Comparison of ENCODE assay signal across 8 cellular contexts in genomic region chr19:11378319-11379189, GRCh38. TPM values are rescaled to one million over a fixed set of nuclear protein-coding genes. Genes with fewer than 3 reads are reported as not detected.
DNase-seq lines count a peak whose midpoint lies in the region; ATAC-seq, FAIRE-seq and TF ChIP-seq lines count a peak whose summit lies in the region.

No MANE protein-coding gene starts in this region.

- H4K20me1 ChIP-seq in endothelial cell of umbilical vein (replicated peaks; ENCODE audit: control insufficient read depth, extremely low read depth, insufficient read depth, low read length): no peaks in the 10 kb centered on the region

- peak overlapping the region; percentile 68 for H2BK15ac ChIP-seq in neuronal stem cell (ENCODE audit: low read length)

- H3K36me3 ChIP-seq in H7 (replicated peaks; ENCODE audit: control insufficient read depth, insufficient read depth, low read length) (peaks cover 2% of the 10 kb centered on the region), endothelial cell of umbilical vein (ENCODE audit: control insufficient read depth in 2 of 2, extremely low read depth in 1 of 2, insufficient read depth in 2 of 2, low read length in 2 of 2) (no peaks in the 10 kb centered on the region), neuronal stem cell (replicated peaks in 1 of 2; ENCODE audit: control insufficient read depth in 2 of 2, insufficient read depth in 2 of 2, low read length in 2 of 2) (peaks cover 0 to 15% of the 10 kb centered on the region in 2 donors)

- H3K4me3 ChIP-seq in H7 (ENCODE audit: insufficient read depth, low read depth, low read length): no peak overlapping the region
- no peak overlapping the region for H3K4me3 ChIP-seq in endothelial cell of umbilical vein (replicated peaks in 1 of 3; ENCODE audit: insufficient read depth in 1 of 3, low read depth in 1 of 3, low read length in 3 of 3)
- no peak overlapping the region for H3K4me3 ChIP-seq in neuronal stem cell (ENCODE audit: low read length in 2 of 2)

- peaks cover 49% of the 10 kb centered on the region for H3K4me1 ChIP-seq in endothelial cell of umbilical vein (ENCODE audit: control insufficient read depth, extremely low read depth, insufficient read depth, low read length)
- H3K4me1 ChIP-seq in neuronal stem cell (ENCODE audit: control insufficient read depth in 2 of 2, insufficient read depth in 1 of 2, low read depth in 1 of 2, low read length in 2 of 2): peaks cover 21 to 24% of the 10 kb centered on the region in 2 donors

- no peak overlapping the region for H2BK120ac ChIP-seq in neuronal stem cell (ENCODE audit: low read depth, low read length)

- no CpG with 5 or more reads among the region's 8 CpGs for WGBS in neuronal stem cell (ENCODE audit: extremely low coverage in 2 of 2, insufficient read length in 2 of 2, insufficient replicate concordance in 1 of 2), 2 donors

- H2BK12ac ChIP-seq in neuronal stem cell (ENCODE audit: low read length): no peak overlapping the region

- H4K91ac ChIP-seq in neuronal stem cell (ENCODE audit: low read depth, low read length, poor library complexity): no peak overlapping the region

- peak overlapping the region; percentile 78 for H2AK5ac ChIP-seq in neuronal stem cell (ENCODE audit: low read depth, low read length)

- peak overlapping the region; percentile 75 for H3K14ac ChIP-seq in neuronal stem cell (ENCODE audit: low read length)

- no TSS peak for BruUV-seq in endothelial cell of umbilical vein (replicated peaks; lab: Mats Ljungman, UMichigan)

- H3K27me3 Mint-ChIP-seq in CD14-positive monocyte (ENCODE audit: low read depth in 3 of 3): peaks cover 12 to 18% (median 16%) of the 10 kb centered on the region in 3 donors

- peak overlapping the region; percentile 38 to 87 (median 80) for H3K27ac Mint-ChIP-seq in CD14-positive monocyte

- no peak overlapping the region for H2BK5ac ChIP-seq in neuronal stem cell (ENCODE audit: low read length)

- H3K27ac ChIP-seq in endothelial cell of umbilical vein (ENCODE audit: insufficient read depth, low read depth, low read length) (peak overlapping the region; percentile 13), neuronal stem cell (replicated peaks; ENCODE audit: low read length) (no peak overlapping the region)

- H3K36me3 Mint-ChIP-seq in CD14-positive monocyte: peaks cover 7 to 15% of the 10 kb centered on the region in 2 donors

- no peak for ATAC-seq in HG03378 (IDR thresholded peaks at IDR 0.05; ENCODE audit: unreplicated experiment)

- no peak overlapping the region for H4K8ac ChIP-seq in neuronal stem cell (ENCODE audit: low read depth, low read length)

- H3K79me1 ChIP-seq in neuronal stem cell (ENCODE audit: low read depth, low read length): peaks cover 3% of the 10 kb centered on the region

- FAIRE-seq in endothelial cell of umbilical vein (lab: Jason Lieb, UNC): peak; percentile 89

- H3K27me3 ChIP-seq in H7 (ENCODE audit: control insufficient read depth, insufficient read depth, low read length) (peaks cover 9% of the 10 kb centered on the region; the same call in 1 of the 2 replicates), endothelial cell of umbilical vein (ENCODE audit: control insufficient read depth in 2 of 2, insufficient read depth in 2 of 2, low read length in 2 of 2) (no peaks in the 10 kb centered on the region), neuronal stem cell (ENCODE audit: control insufficient read depth in 3 of 3, insufficient read depth in 3 of 3, low read depth in 1 of 3, low read length in 3 of 3) (peaks cover 8 to 17% (median 8%) of the 10 kb centered on the region in 3 experiments)

- H3K9me1 ChIP-seq in endothelial cell of umbilical vein (replicated peaks; ENCODE audit: control insufficient read depth, extremely low read depth, insufficient read depth, low read length): no peaks in the 10 kb centered on the region

- DNase-seq in CD14-positive monocyte (ENCODE audit: low spot score): no peak
- DNase-seq in H7: peak; percentile 85
- DNase-seq in SK-N-DZ (ENCODE audit: low spot score): peak; percentile 53
- DNase-seq in endothelial cell of umbilical vein (ENCODE audit: low read depth, low spot score): peak; percentile 49
- peak; percentile 39 for DNase-seq in neuronal stem cell (ENCODE audit: low spot score)
- no peak for DNase-seq in pons (ENCODE audit: low spot score)
- DNase-seq in GDM1 (lab: John Stamatoyannopoulos, UW): no peak

- H3K4me3 Mint-ChIP-seq in CD14-positive monocyte: no peak overlapping the region

- TF ChIP-seq CTCF in CD14-positive monocyte (IDR thresholded peaks at IDR 0.05): peak; percentile 68
- TF ChIP-seq CTCF in endothelial cell of umbilical vein (IDR thresholded peaks at IDR 0.05; ENCODE audit: extremely low read depth in 1 of 2, insufficient read depth in 1 of 2, low read depth in 1 of 2, low read length in 2 of 2): peak; percentile 59 to 82

- peaks cover 46% of the 10 kb centered on the region for H3K4me1 Mint-ChIP-seq in CD14-positive monocyte

- TF ChIP-seq POLR2A in endothelial cell of umbilical vein (IDR thresholded peaks at IDR 0.05; ENCODE audit: low read depth, low read length): no peak

- dilution Hi-C loops in endothelial cell of umbilical vein (cut with MboI; ENCODE audit: extremely low pct_ligation_motif_present, low sequenced_read_pairs): no loop called here

- H3K23ac ChIP-seq in neuronal stem cell (ENCODE audit: low read depth, low read length, poor library complexity): peak overlapping the region; percentile 25

- H3K4me2 ChIP-seq in endothelial cell of umbilical vein (ENCODE audit: insufficient read depth, low read length): no peak overlapping the region
- H3K4me2 ChIP-seq in neuronal stem cell (ENCODE audit: insufficient read depth, low read length, poor library complexity, severe bottlenecking): no peak overlapping the region

- H3K9me3 Mint-ChIP-seq in CD14-positive monocyte: peaks cover 0 to 4% (median 0%) of the 10 kb centered on the region in 7 donors

- CTCF ChIA-PET in endothelial cell of umbilical vein (lab: Charles Lee): interaction anchor here (1.4 to 2.4 kb wide), 5 partner anchors 9 to 104 kb away, joined by 4 to 22 read pairs (median 5); partner anchors contain the start of genes ODAD3 and PRKCSH

- H2AFZ ChIP-seq in endothelial cell of umbilical vein (ENCODE audit: low read depth, low read length) (no peak overlapping the region), neuronal stem cell (ENCODE audit: low read length) (no peak overlapping the region)

- H3K9me3 ChIP-seq in endothelial cell of umbilical vein (replicated peaks; ENCODE audit: control insufficient read depth, insufficient read depth, low read length) (no peaks in the 10 kb centered on the region), neuronal stem cell (replicated peaks in 1 of 2; ENCODE audit: control insufficient read depth in 2 of 2, insufficient read depth in 1 of 2, low read depth in 1 of 2, low read length in 2 of 2) (peaks cover 0 to 1% of the 10 kb centered on the region in 2 donors)

- H3K4ac ChIP-seq in neuronal stem cell (ENCODE audit: low read length): no peak overlapping the region

- peaks cover 6% of the 10 kb centered on the region for H3K79me2 ChIP-seq in endothelial cell of umbilical vein (ENCODE audit: control insufficient read depth, insufficient read depth, low read length)

- H3K9ac ChIP-seq in endothelial cell of umbilical vein (replicated peaks; ENCODE audit: extremely low read depth, insufficient read depth, low read length) (no peak overlapping the region), neuronal stem cell (ENCODE audit: low read depth, low read length, poor library complexity) (no peak overlapping the region)

- POLR2A ChIA-PET in endothelial cell of umbilical vein (lab: Charles Lee): interaction anchor here (0.5 kb wide), 1 partner anchor 34 kb away, joined by 4 read pairs; no protein-coding TSS in a partner anchor

- H3K18ac ChIP-seq in neuronal stem cell (ENCODE audit: low read length): peak overlapping the region; percentile 27

- intact Hi-C loops in CD14-positive monocyte (cut with micrococcal nuclease): no loop called here
- intact Hi-C loops in endothelial cell of umbilical vein (cut with micrococcal nuclease): no loop called here

RNA-seq across cellular contexts. Expression of gene SWSAP1, which starts 4.1 kb away (rescaled TPM):
- polyA plus RNA-seq in CD14-positive monocyte: 10 to 100 TPM in 1 of 2 donors, 1 to 10 TPM in 1; 8.7 to 11.5 TPM
- total RNA-seq in H7 (2014; rRNA removed; shearing (Covaris generic)): 3.0 and 3.3 TPM in 2 replicates
- 0.68 and 3.3 TPM in 2 replicates for polyA plus RNA-seq in SK-N-DZ (2014; cell fraction: cytosol; rRNA removed)
- polyA plus RNA-seq in SK-N-DZ (2014; cell fraction: nucleus; rRNA removed): 1.1 and 1.5 TPM in 2 replicates
- 2.7 and 3.7 TPM in 2 replicates for total RNA-seq in endothelial cell of umbilical vein
- polyA plus RNA-seq in endothelial cell of umbilical vein: 4.4 and 4.8 TPM in 2 replicates
- polyA plus RNA-seq in endothelial cell of umbilical vein (2011; cell fraction: cytosol; rRNA removed): 2.2 and 3.3 TPM in 2 replicates
- 1.5 and 1.7 TPM in 2 replicates for polyA plus RNA-seq in endothelial cell of umbilical vein (2011; cell fraction: nucleus; rRNA removed)
- 2.3 and 2.8 TPM in 2 replicates for polyA plus RNA-seq in endothelial cell of umbilical vein (2012)
- polyA minus RNA-seq in endothelial cell of umbilical vein: 0.49 and 1.6 TPM in 2 replicates
- 0.92 TPM for polyA minus RNA-seq in endothelial cell of umbilical vein (2011; cell fraction: cytosol; rRNA and poly(A)+ RNA removed)
- 0.72 and 1.5 TPM in 2 replicates for polyA minus RNA-seq in endothelial cell of umbilical vein (2011; cell fraction: nucleus; rRNA and poly(A)+ RNA removed)
- polyA plus RNA-seq in neuronal stem cell (2013, experiment 1 of 2): 3.0 TPM
- polyA plus RNA-seq in neuronal stem cell (2013, experiment 2 of 2): 2.9 TPM

RNA-seq across cellular contexts. Expression of gene EPOR, which starts 5.6 kb away (rescaled TPM):
- polyA plus RNA-seq in CD14-positive monocyte: 1 to 10 TPM; 6.8 to 8.2 TPM
- 14.9 and 15.8 TPM in 2 replicates for total RNA-seq in H7 (2014; rRNA removed; shearing (Covaris generic))
- 7.1 and 11.3 TPM in 2 replicates for polyA plus RNA-seq in SK-N-DZ (2014; cell fraction: cytosol; rRNA removed)
- polyA plus RNA-seq in SK-N-DZ (2014; cell fraction: nucleus; rRNA removed): 8.9 and 9.2 TPM in 2 replicates
- 11.4 and 12.6 TPM in 2 replicates for total RNA-seq in endothelial cell of umbilical vein
- 17.3 and 23.5 TPM in 2 replicates for polyA plus RNA-seq in endothelial cell of umbilical vein
- polyA plus RNA-seq in endothelial cell of umbilical vein (2011; cell fraction: cytosol; rRNA removed): 9.6 and 12.8 TPM in 2 replicates
- polyA plus RNA-seq in endothelial cell of umbilical vein (2011; cell fraction: nucleus; rRNA removed): 12.7 and 14.8 TPM in 2 replicates
- 7.1 and 7.4 TPM in 2 replicates for polyA plus RNA-seq in endothelial cell of umbilical vein (2012)
- polyA minus RNA-seq in endothelial cell of umbilical vein: 8.6 and 9.9 TPM in 2 replicates
- 10.3 TPM for polyA minus RNA-seq in endothelial cell of umbilical vein (2011; cell fraction: cytosol; rRNA and poly(A)+ RNA removed)
- 2.7 and 4.0 TPM in 2 replicates for polyA minus RNA-seq in endothelial cell of umbilical vein (2011; cell fraction: nucleus; rRNA and poly(A)+ RNA removed)
- polyA plus RNA-seq in neuronal stem cell (2013, experiment 1 of 2): 3.7 TPM
- 3.4 TPM for polyA plus RNA-seq in neuronal stem cell (2013, experiment 2 of 2)

RNA-seq across cellular contexts. Expression of gene PLPPR2, which starts 23.3 kb away (rescaled TPM):
- polyA plus RNA-seq in CD14-positive monocyte (10 to 100 TPM; 35.0 to 45.5 TPM), endothelial cell of umbilical vein (28.7 and 34.5 TPM in 2 replicates)
- total RNA-seq in H7 (2014; rRNA removed; shearing (Covaris generic)): 5.7 and 7.0 TPM in 2 replicates
- 6.9 and 11.1 TPM in 2 replicates for polyA plus RNA-seq in SK-N-DZ (2014; cell fraction: cytosol; rRNA removed)
- polyA plus RNA-seq in SK-N-DZ (2014; cell fraction: nucleus; rRNA removed): 12.5 and 16.5 TPM in 2 replicates
- 22.8 and 23.7 TPM in 2 replicates for total RNA-seq in endothelial cell of umbilical vein
- polyA plus RNA-seq in endothelial cell of umbilical vein (2011; cell fraction: cytosol; rRNA removed): 14.0 and 19.1 TPM in 2 replicates
- 36.5 and 47.7 TPM in 2 replicates for polyA plus RNA-seq in endothelial cell of umbilical vein (2011; cell fraction: nucleus; rRNA removed)
- 24.8 and 32.4 TPM in 2 replicates for polyA plus RNA-seq in endothelial cell of umbilical vein (2012)
- polyA minus RNA-seq in endothelial cell of umbilical vein: 10.7 and 14.5 TPM in 2 replicates
- 6.2 TPM for polyA minus RNA-seq in endothelial cell of umbilical vein (2011; cell fraction: cytosol; rRNA and poly(A)+ RNA removed)
- polyA minus RNA-seq in endothelial cell of umbilical vein (2011; cell fraction: nucleus; rRNA and poly(A)+ RNA removed): 5.4 and 14.8 TPM in 2 replicates
- polyA plus RNA-seq in neuronal stem cell (2013, experiment 1 of 2): 7.4 TPM
- 8.0 TPM for polyA plus RNA-seq in neuronal stem cell (2013, experiment 2 of 2)

RNA-seq across cellular contexts. Expression of gene CCDC159, which starts 32.2 kb away (rescaled TPM):
- 10 to 100 TPM; 37.1 to 38.3 TPM for polyA plus RNA-seq in CD14-positive monocyte
- total RNA-seq in H7 (2014; rRNA removed; shearing (Covaris generic)): 2.7 and 5.5 TPM in 2 replicates
- polyA plus RNA-seq in SK-N-DZ (2014; cell fraction: cytosol; rRNA removed): 1.7 and 3.4 TPM in 2 replicates
- 2.6 and 6.1 TPM in 2 replicates for polyA plus RNA-seq in SK-N-DZ (2014; cell fraction: nucleus; rRNA removed)
- total RNA-seq in endothelial cell of umbilical vein: 30.3 and 31.6 TPM in 2 replicates
- 28.2 and 30.0 TPM in 2 replicates for polyA plus RNA-seq in endothelial cell of umbilical vein
- 20.0 and 24.7 TPM in 2 replicates for polyA plus RNA-seq in endothelial cell of umbilical vein (2011; cell fraction: cytosol; rRNA removed)
- 181 and 184 TPM in 2 replicates for polyA plus RNA-seq in endothelial cell of umbilical vein (2011; cell fraction: nucleus; rRNA removed)
- 24.1 and 35.7 TPM in 2 replicates for polyA plus RNA-seq in endothelial cell of umbilical vein (2012)
- 12.7 and 27.0 TPM in 2 replicates for polyA minus RNA-seq in endothelial cell of umbilical vein
- polyA minus RNA-seq in endothelial cell of umbilical vein (2011; cell fraction: cytosol; rRNA and poly(A)+ RNA removed): 2.5 TPM
- 21.9 and 31.9 TPM in 2 replicates for polyA minus RNA-seq in endothelial cell of umbilical vein (2011; cell fraction: nucleus; rRNA and poly(A)+ RNA removed)
- polyA plus RNA-seq in neuronal stem cell (2013, experiment 1 of 2): 5.4 TPM
- 4.5 TPM for polyA plus RNA-seq in neuronal stem cell (2013, experiment 2 of 2)

RNA-seq across cellular contexts. Expression of gene TMEM205, which starts 32.5 kb away (rescaled TPM):
- polyA plus RNA-seq in CD14-positive monocyte (100 to 1,000 TPM; 252 to 335 TPM), endothelial cell of umbilical vein (345 and 364 TPM in 2 replicates)
- 102 and 128 TPM in 2 replicates for total RNA-seq in H7 (2014; rRNA removed; shearing (Covaris generic))
- polyA plus RNA-seq in SK-N-DZ (2014; cell fraction: cytosol; rRNA removed): 185 and 229 TPM in 2 replicates
- 149 and 192 TPM in 2 replicates for polyA plus RNA-seq in SK-N-DZ (2014; cell fraction: nucleus; rRNA removed)
- 57.3 and 58.9 TPM in 2 replicates for total RNA-seq in endothelial cell of umbilical vein
- polyA plus RNA-seq in endothelial cell of umbilical vein (2011; cell fraction: cytosol; rRNA removed): 252 and 288 TPM in 2 replicates
- 148 and 156 TPM in 2 replicates for polyA plus RNA-seq in endothelial cell of umbilical vein (2011; cell fraction: nucleus; rRNA removed)
- 85.8 and 87.3 TPM in 2 replicates for polyA plus RNA-seq in endothelial cell of umbilical vein (2012)
- 99.9 and 106 TPM in 2 replicates for polyA minus RNA-seq in endothelial cell of umbilical vein
- polyA minus RNA-seq in endothelial cell of umbilical vein (2011; cell fraction: cytosol; rRNA and poly(A)+ RNA removed): 20.3 TPM
- polyA minus RNA-seq in endothelial cell of umbilical vein (2011; cell fraction: nucleus; rRNA and poly(A)+ RNA removed): 14.5 and 17.6 TPM in 2 replicates
- 57.4 TPM for polyA plus RNA-seq in neuronal stem cell (2013, experiment 1 of 2)
- polyA plus RNA-seq in neuronal stem cell (2013, experiment 2 of 2): 54.0 TPM

Comparison
In these comparisons a context has a peak if more than half of its experiments do, and no peak if none do; other contexts are left out.
1. DNase-seq: peak in H7 (single experiment), SK-N-DZ (single experiment), endothelial cell of umbilical vein (single experiment) and neuronal stem cell (single experiment); none in CD14-positive monocyte (single experiment), pons (single experiment) and GDM1 (single experiment).